ENCODE assay signal across 29 cellular contexts in the genomic region with DNA sequence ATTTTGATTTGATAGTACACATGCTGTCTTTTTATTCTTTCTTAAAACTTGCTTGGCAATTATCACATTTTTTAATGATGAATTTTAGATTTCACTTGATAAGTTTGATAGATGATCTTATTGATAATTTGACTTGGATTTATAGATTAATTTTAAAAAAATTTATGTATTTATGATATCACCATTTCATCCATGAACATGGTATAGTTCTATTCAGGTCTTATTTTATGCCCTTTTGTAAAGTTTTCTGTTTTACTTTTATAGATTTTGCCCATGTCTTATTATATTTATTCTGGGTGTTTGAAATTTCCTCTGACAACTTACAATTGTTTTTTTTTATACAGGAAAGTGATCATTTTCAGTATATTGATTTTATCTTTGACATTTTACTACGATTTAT. TPM values are rescaled to one million over a fixed set of nuclear protein-coding genes. Genes with fewer than 3 reads are reported as not detected.
A peak's percentile ranks its signal among the peaks of the same experiment; 100 is the strongest.
DNase-seq lines count a peak whose midpoint lies in the region; ATAC-seq, FAIRE-seq and TF ChIP-seq lines count a peak whose summit lies in the region.
"Had no signal": no experiment of that assay in that cellular context is flagged by ENCODE, and none has a peak within 500 bp of the region (broad histone marks: within the 10 kb centered on the region; RNA-seq: fewer than 3 reads in every experiment).

No MANE protein-coding gene starts in this region.

- CTCF ChIA-PET in HEK293 (lab: Yijun Ruan, JAX) = interaction anchor here (0.5 to 0.6 kb wide), 3 partner anchors 12 to 238 kb away, joined by 3 to 4 read pairs (median 4); no protein-coding TSS in a partner anchor

- DNase-seq in frontal cortex (ENCODE audit: low spot score in 2 of 2) (no peak), foreskin keratinocyte (no peak), NCI-H524 treated with DMSO at 0.1 percent for 48 hours (lab: John Stamatoyannopoulos, UW) (no peak)
- DNase-seq in activated CD8-positive, alpha-beta memory T cell treated with anti-CD3 and anti-CD28 coated beads, Interleukin-2, amount 50 U/mL, for 4 hours = no peak
- no peak for DNase-seq in stimulated activated CD4-positive, alpha-beta T cell treated with anti-CD3 and anti-CD28 coated beads, Interleukin-2, amount 100 ng/mL, for 24 hours
- DNase-seq: 8988T; AML-193; BE2C; C1 segment of cervical spinal cord; CD4-positive, alpha-beta memory T cell; CD4-positive, CD25-positive, alpha-beta regulatory T cell; CD8-positive, alpha-beta memory T cell; COR-L47; DMS 273 treated with DMSO at 0.1 percent for 48 hours; DMS153; DMS53; DMS79; DND-41; EL; GDM1 had no signal

- H3K36me3 ChIP-seq in HEK293 (ENCODE audit: control insufficient read depth in 2 of 2, insufficient read depth in 1 of 2, low read length in 2 of 2) = peaks cover 0 to 11% of the 10 kb centered on the region in 2 experiments; a peak in 2 of 3 replicates
- H3K36me3 ChIP-seq: BE2C, BLaER1 had no signal

- H3K4me3 ChIP-seq in HEK293 (ENCODE audit: low read depth, low read length) = no peak overlapping the region
- H3K4me3 ChIP-seq: A549, BLaER1, GM12878 had no signal

- H3K9me3 ChIP-seq in HEK293 (ENCODE audit: control insufficient read depth, insufficient read depth, low read depth, low read length) = peaks cover 2% of the 10 kb centered on the region
- H3K9me3 ChIP-seq: A549, BE2C, BLaER1 had no signal

- ATAC-seq in foreskin keratinocyte = no peak
- ATAC-seq: A549, GM12878 had no signal

- H3K4me1 ChIP-seq in HEK293 (ENCODE audit: control insufficient read depth, insufficient read depth, low read length) (no peaks in the 10 kb centered on the region), foreskin keratinocyte (no peaks in the 10 kb centered on the region)
- H3K4me1 ChIP-seq: A549, BE2C, BLaER1 had no signal

- POLR2A ChIA-PET in HEK293 (lab: Yijun Ruan, JAX) = no interaction called here

- no peak for TF ChIP-seq CTCF in HEK293 (tag by site-specific recombination; IDR thresholded peaks at IDR 0.05)
- TF ChIP-seq CTCF in foreskin keratinocyte (conservative IDR thresholded peaks at IDR 0.05) = no peak

- H3K27ac ChIP-seq in HEK293 (ENCODE audit: extremely low read depth, low read depth, low read length) = no peak overlapping the region
- H3K27ac ChIP-seq in foreskin keratinocyte = no peak overlapping the region
- H3K27ac ChIP-seq: A549, BLaER1 had no signal

- FAIRE-seq in colon (lab: Jason Lieb, UNC) (peak; percentile 66), frontal cortex (lab: Jason Lieb, UNC) (peak; percentile 76)
- FAIRE-seq: GM12878, GM12892, GM18507 had no signal

- no peaks in the 10 kb centered on the region for H3K27me3 ChIP-seq in foreskin keratinocyte
- H3K27me3 ChIP-seq: BE2C, BLaER1 had no signal

TF ChIP-seq in HEK293, 187 proteins besides CTCF, POLR2A, EP300 and RAD21:
- TF ChIP-seq GLIS2 (tag by site-specific recombination; IDR thresholded peaks at IDR 0.05) (no peak), ZNF248 (tag by site-specific recombination; IDR thresholded peaks at IDR 0.05) (peak; percentile 93)

RNA-seq across cellular contexts. Expression of gene ZNF536, which starts 39.5 kb away (rescaled TPM):
- total RNA-seq in frontal cortex (22.4 TPM), foreskin keratinocyte (not detected in 2 replicates)
- polyA plus RNA-seq in foreskin keratinocyte = not detected in 2 replicates
- total RNA-seq: CD8-positive, alpha-beta memory T cell; G401; GM12878 had no signal
- polyA plus RNA-seq: A549; CD14-positive monocyte; CD4-positive, alpha-beta memory T cell; CD8-positive, alpha-beta memory T cell; GM12878 had no signal

Comparison
In these comparisons a context has a peak if more than half of its experiments do, and no peak if none do; other contexts are left out.
1. RNA of gene ZNF536, which starts 39.5 kb away (total RNA-seq): 22.4 TPM in frontal cortex (single experiment); not detected in foreskin keratinocyte; every median in the first group is over 10 times any median in the second.